ENCODE assay signal across 3 cellular contexts in genomic region chr9:70382046-70382708, GRCh38.
TF ChIP-seq lines count a peak whose summit lies in the region.

No MANE protein-coding gene starts in this region.

TF ChIP-seq in HEK293, 187 proteins besides CTCF, POLR2A, EP300 and RAD21:
- TF ChIP-seq ZNF571 (tag by site-specific recombination; IDR thresholded peaks at IDR 0.05) (no peak), PRDM10 (tag by site-specific recombination; IDR thresholded peaks at IDR 0.05) (0 out of 2 replicates have a peak, but pooled peaks have one; percentile 34), ZBTB17 (tag by site-specific recombination; IDR thresholded peaks at IDR 0.05) (no peak), TCF7L2 (IDR thresholded peaks at IDR 0.05; ENCODE audit: borderline replicate concordance, low read depth, low read length) (no peak), GLI2 (tag by site-specific recombination; IDR thresholded peaks at IDR 0.05; ENCODE audit: borderline replicate concordance, low read depth) (no peak), ZNF221 (tag by site-specific recombination; IDR thresholded peaks at IDR 0.05; ENCODE audit: borderline replicate concordance) (no peak)

TF ChIP-seq in K562, 482 proteins besides CTCF, POLR2A, EP300 and RAD21:
- TF ChIP-seq GTF2A2 (tag; IDR thresholded peaks at IDR 0.05) (no peak), DACH1 (IDR thresholded peaks at IDR 0.05; ENCODE audit: partially characterized antibody) (peak; percentile 30)

TF ChIP-seq in HepG2, 621 proteins besides CTCF, POLR2A, EP300 and RAD21:
- no peak for TF ChIP-seq ZMAT3 (CRISPR knock-in tag; conservative IDR thresholded peaks at IDR 0.05)
- 0 out of 2 replicates have a peak, but pooled peaks have one; percentile 15 for TF ChIP-seq POLR2G (IDR thresholded peaks at IDR 0.05; ENCODE audit: low read depth, low read length)
